Comparison of ENCODE assay signal across 8 cellular contexts in genomic region chr10:70404036-70404905, GRCh38. TPM values are rescaled to one million over a fixed set of nuclear protein-coding genes. Genes with fewer than 3 reads are reported as not detected.
DNase-seq lines count a peak whose midpoint lies in the region; ATAC-seq and TF ChIP-seq lines count a peak whose summit lies in the region.

Gene EIF4EBP2 (plus strand): TSS chr10:70404145. CDS start chr10:70404402, 257 bp downstream.

- no peaks in the 10 kb centered on the region for H3K27me3 ChIP-seq in ovary
- no peaks in the 10 kb centered on the region for H3K27me3 ChIP-seq in thyroid gland

- TF ChIP-seq POLR2A in GM10847 (IDR thresholded peaks at IDR 0.05; ENCODE audit: extremely low read depth, insufficient read length) (peak; percentile 97), ovary (IDR thresholded peaks at IDR 0.05) (peak; percentile 99), thyroid gland (IDR thresholded peaks at IDR 0.05) (peak; percentile 88 to 99)

- H3K9me3 ChIP-seq in ovary (no peaks in the 10 kb centered on the region), thyroid gland (no peaks in the 10 kb centered on the region)

- TF ChIP-seq EP300 in ovary (IDR thresholded peaks at IDR 0.05) = no peak

- H3K4me1 ChIP-seq in ovary (ENCODE audit: insufficient read depth) (peaks cover 7% of the 10 kb centered on the region), thyroid gland (peaks cover 17 to 36% of the 10 kb centered on the region in 2 donors)

- H3K27ac ChIP-seq in ovary (peak within 1 kb of the TSS; percentile 95 to 98), thyroid gland (peak within 1 kb of the TSS; percentile 96 to 99 (median 98))

- ATAC-seq in HG02678 (IDR thresholded peaks at IDR 0.05; ENCODE audit: unreplicated experiment) = peak; percentile 80
- peak; percentile 94 for ATAC-seq in Right ventricle myocardium inferior

- peak; percentile 81 to 93 (median 87) for DNase-seq in NCI-H1417 (lab: John Stamatoyannopoulos, UW)
- DNase-seq in SW480 (ENCODE audit: low spot score) = peak; percentile 91
- peak; percentile 96 for DNase-seq in activated naive CD8-positive, alpha-beta T cell treated with anti-CD3 and anti-CD28 coated beads, Interleukin-2, amount 50 U/mL, for 16 hours (ENCODE audit: low read depth, low spot score)
- peak; percentile 99 for DNase-seq in Right ventricle myocardium inferior (ENCODE audit: missing footprints)
- peak; percentile 98 to 100 (median 99) for DNase-seq in ovary
- DNase-seq in thyroid gland = peak; percentile 97 to 98

- H3K4me3 ChIP-seq in ovary (peak within 1 kb of the TSS; percentile 100), thyroid gland (replicated peaks in 1 of 3) (peak within 1 kb of the TSS; percentile 67 to 99 (median 96))

- intact Hi-C loops in Right ventricle myocardium inferior (cut with DNase I) (loop anchor here (1.0 to 2.0 kb wide), 2 partner anchors 22 to 29 kb away; partner anchors contain the start of gene LRRC20), ovary (cut with DNase I) (loop anchor here in 1 of 4 donors (2.0 kb wide), 1 partner anchor 21 kb away; the partner anchor contains the start of gene LRRC20), thyroid gland (cut with DNase I) (no loop called here)

- TF ChIP-seq CTCF in ovary (IDR thresholded peaks at IDR 0.05) (no peak), thyroid gland (IDR thresholded peaks at IDR 0.05) (no peak)

- H3K36me3 ChIP-seq in ovary (no peaks in the 10 kb centered on the region), thyroid gland (no peaks in the 10 kb centered on the region)

- 0 to 1% (median 1%) methylated on average over 63 to 110 of the region's 110 CpGs for WGBS in ovary, 3 donors
- WGBS in thyroid gland, 2 donors = 1 to 2% methylated on average over 17 to 20 of the region's 110 CpGs

RNA-seq across cellular contexts. Expression of gene EIF4EBP2, which starts in this region (rescaled TPM):
- total RNA-seq in Right ventricle myocardium inferior (91.6 TPM), ovary (10 to 100 TPM; 46.3 to 99.2 (median 72.5) TPM), thyroid gland (10 to 100 TPM; 55.6 to 71.2 (median 67.6) TPM)
- polyA plus RNA-seq in ovary = 10 to 100 TPM; 37.7 to 97.6 TPM

Comparison
In these comparisons a context has a peak if more than half of its experiments do, and no peak if none do; other contexts are left out.
1. Peak in every context shown above with its lines: DNase-seq, ATAC-seq, H3K4me3 ChIP-seq and H3K27ac ChIP-seq.